15 cellular contexts compared by ENCODE assay signal in genomic region chr1:36284517-36284916, GRCh38. TPM values are rescaled to one million over a fixed set of nuclear protein-coding genes. Genes with fewer than 3 reads are reported as not detected.
DNase-seq lines count a peak whose midpoint lies in the region; ATAC-seq and TF ChIP-seq lines count a peak whose summit lies in the region.
"Had no signal": no experiment of that assay in that cellular context is flagged by ENCODE, and none has a peak within 500 bp of the region (broad histone marks: within the 10 kb centered on the region; RNA-seq: fewer than 3 reads in every experiment).

No MANE protein-coding gene starts in this region.

- 50% methylated on average over 1 of the region's 1 CpG for WGBS in esophagus muscularis mucosa

- peaks cover 45% of the 10 kb centered on the region for H3K4me1 Mint-ChIP-seq in activated CD4-positive, alpha-beta memory T cell treated with anti-CD3 and anti-CD28 coated beads for 36 hours (ENCODE audit: low read depth)
- H3K4me1 Mint-ChIP-seq in activated CD4-positive, alpha-beta memory T cell treated with anti-CD3 and anti-CD28 coated beads, Interleukin-2, amount 10 ng/mL, durations not matched to agents 7 days and 5 days = peaks cover 29% of the 10 kb centered on the region

- intact Hi-C loops in activated CD4-positive, alpha-beta memory T cell treated with anti-CD3 and anti-CD28 coated beads for 36 hours (cut with micrococcal nuclease) = loop anchor here (2.0 to 5.0 kb wide), 2 partner anchors 60 to 187 kb away; partner anchors contain the start of gene THRAP3
- intact Hi-C loops in esophagus muscularis mucosa (cut with DNase I) = no loop called here
- intact Hi-C loops in gastrocnemius medialis (cut with DNase I; ENCODE audit: low total_unique reads) = loop anchor here (10.0 kb wide), 1 partner anchor 190 kb away; no protein-coding TSS in a partner anchor

- no peak overlapping the region for H3K4me3 Mint-ChIP-seq in activated CD4-positive, alpha-beta memory T cell treated with anti-CD3 and anti-CD28 coated beads for 36 hours
- no peak overlapping the region for H3K4me3 Mint-ChIP-seq in activated CD4-positive, alpha-beta memory T cell treated with anti-CD3 and anti-CD28 coated beads, Interleukin-2, amount 10 ng/mL, durations not matched to agents 7 days and 5 days
- H3K4me3 Mint-ChIP-seq: nephron; stimulated activated naive CD8-positive, alpha-beta T cell treated with anti-CD3 and anti-CD28 coated beads, Interleukin-15, Interleukin-2, amounts not matched to agents 100 ng/mL and 50 ng/mL, for 24 hours had no signal

- H3K9me3 ChIP-seq in esophagus muscularis mucosa (no peaks in the 10 kb centered on the region), gastrocnemius medialis (no peaks in the 10 kb centered on the region)

- no peak for DNase-seq in activated CD4-positive, alpha-beta memory T cell treated with anti-CD3 and anti-CD28 coated beads for 36 hours
- DNase-seq in activated CD4-positive, alpha-beta memory T cell treated with anti-CD3 and anti-CD28 coated beads, Interleukin-2, amount 10 ng/mL, durations not matched to agents 7 days and 5 days = no peak
- no peak for DNase-seq in esophagus muscularis mucosa (ENCODE audit: extremely low spot score)
- peak in 1 of 2 donors; percentile 5 for DNase-seq in gastrocnemius medialis
- DNase-seq in NCI-H510A treated with DMSO at 0.1 percent for 48 hours (lab: John Stamatoyannopoulos, UW) = no peak
- no peak for DNase-seq in RKO (ENCODE audit: low spot score)
- no peak for DNase-seq in LoVo (ENCODE audit: low spot score)
- DNase-seq: ACHN, NCI-H1694, NCI-H524 treated with DMSO at 0.1 percent for 48 hours, T-helper 1 cell had no signal

- no peaks in the 10 kb centered on the region for H3K9me3 Mint-ChIP-seq in activated CD4-positive, alpha-beta memory T cell treated with anti-CD3 and anti-CD28 coated beads for 36 hours
- H3K9me3 Mint-ChIP-seq in activated CD4-positive, alpha-beta memory T cell treated with anti-CD3 and anti-CD28 coated beads, Interleukin-2, amount 10 ng/mL, durations not matched to agents 7 days and 5 days = no peaks in the 10 kb centered on the region
- H3K9me3 Mint-ChIP-seq: nephron; stimulated activated naive CD8-positive, alpha-beta T cell treated with anti-CD3 and anti-CD28 coated beads, Interleukin-15, Interleukin-2, amounts not matched to agents 100 ng/mL and 50 ng/mL, for 24 hours had no signal

- CTCF ChIA-PET in activated CD4-positive, alpha-beta memory T cell treated with anti-CD3 and anti-CD28 coated beads for 36 hours (lab: Charles Lee) = interaction anchor here (1.4 to 5.7 kb wide), 11 partner anchors 10 to 185 kb away, joined by 3 to 54 read pairs (median 8); partner anchors contain the start of genes THRAP3 and TRAPPC3
- CTCF ChIA-PET in activated CD4-positive, alpha-beta memory T cell treated with anti-CD3 and anti-CD28 coated beads, Interleukin-2, amount 10 ng/mL, durations not matched to agents 7 days and 5 days (lab: Charles Lee) = interaction anchor here (1.5 to 5.9 kb wide), 8 partner anchors 14 to 184 kb away, joined by 4 to 54 read pairs (median 12); partner anchors contain the start of gene TRAPPC3

- in situ Hi-C loops in gastrocnemius medialis (cut with MboI; ENCODE audit: low sequenced_read_pairs in 4 of 4) = loop anchor here in 3 of 4 donors (10.0 to 25.0 kb wide), 5 partner anchors 50 to 190 kb away; partner anchors contain the start of gene MAP7D1 (in 1 of the 3)

- POLR2A ChIA-PET in activated CD4-positive, alpha-beta memory T cell treated with anti-CD3 and anti-CD28 coated beads for 36 hours (lab: Charles Lee) = no interaction called here
- POLR2A ChIA-PET in activated CD4-positive, alpha-beta memory T cell treated with anti-CD3 and anti-CD28 coated beads, Interleukin-2, amount 10 ng/mL, durations not matched to agents 7 days and 5 days (lab: Charles Lee) = interaction anchor here (1.2 to 1.7 kb wide), 2 partner anchors 61 to 84 kb away, joined by 3 to 6 read pairs; partner anchors contain the start of gene THRAP3

- peaks cover 22 to 60% (median 36%) of the 10 kb centered on the region in 4 donors for H3K36me3 ChIP-seq in esophagus muscularis mucosa
- peaks cover 0 to 38% of the 10 kb centered on the region in 2 donors for H3K36me3 ChIP-seq in gastrocnemius medialis

- no peak overlapping the region for H3K4me3 ChIP-seq in esophagus muscularis mucosa
- no peak overlapping the region for H3K4me3 ChIP-seq in gastrocnemius medialis

- peaks cover 42% of the 10 kb centered on the region for H3K36me3 Mint-ChIP-seq in activated CD4-positive, alpha-beta memory T cell treated with anti-CD3 and anti-CD28 coated beads for 36 hours
- peaks cover 58% of the 10 kb centered on the region for H3K36me3 Mint-ChIP-seq in activated CD4-positive, alpha-beta memory T cell treated with anti-CD3 and anti-CD28 coated beads, Interleukin-2, amount 10 ng/mL, durations not matched to agents 7 days and 5 days (ENCODE audit: low read depth)

- H3K27me3 ChIP-seq in esophagus muscularis mucosa = no peaks in the 10 kb centered on the region
- no peaks in the 10 kb centered on the region for H3K27me3 ChIP-seq in gastrocnemius medialis

- peak overlapping the region; percentile 26 for H3K27ac Mint-ChIP-seq in activated CD4-positive, alpha-beta memory T cell treated with anti-CD3 and anti-CD28 coated beads for 36 hours
- no peak overlapping the region for H3K27ac Mint-ChIP-seq in activated CD4-positive, alpha-beta memory T cell treated with anti-CD3 and anti-CD28 coated beads, Interleukin-2, amount 10 ng/mL, durations not matched to agents 7 days and 5 days

- H3K27ac ChIP-seq in esophagus muscularis mucosa (replicated peaks in 1 of 4) (peak overlapping the region; percentile 55 to 71 (median 64)), gastrocnemius medialis (peak overlapping the region; percentile 89 to 92 (median 90))

- H3K27me3 Mint-ChIP-seq in activated CD4-positive, alpha-beta memory T cell treated with anti-CD3 and anti-CD28 coated beads for 36 hours = no peaks in the 10 kb centered on the region
- no peaks in the 10 kb centered on the region for H3K27me3 Mint-ChIP-seq in activated CD4-positive, alpha-beta memory T cell treated with anti-CD3 and anti-CD28 coated beads, Interleukin-2, amount 10 ng/mL, durations not matched to agents 7 days and 5 days
- H3K27me3 Mint-ChIP-seq: stimulated activated naive CD8-positive, alpha-beta T cell treated with anti-CD3 and anti-CD28 coated beads, Interleukin-15, Interleukin-2, amounts not matched to agents 100 ng/mL and 50 ng/mL, for 24 hours had no signal

- H3K4me1 ChIP-seq in esophagus muscularis mucosa (peaks cover 42 to 68% (median 67%) of the 10 kb centered on the region in 4 donors), gastrocnemius medialis (peaks cover 92 to 98% of the 10 kb centered on the region in 2 donors)

- ATAC-seq in SK-N-SH treated with all-trans-retinoic acid at 6 μM for 48 hours (peak; percentile 64), gastrocnemius medialis (no peak)
- ATAC-seq: activated CD4-positive, CD25-positive, alpha-beta regulatory T cell treated with anti-CD3 and anti-CD28 coated beads, Interleukin-2, amount 50 U/mL, for 24 hours had no signal

- no peak for TF ChIP-seq EP300 in esophagus muscularis mucosa (IDR thresholded peaks at IDR 0.05)

- TF ChIP-seq CTCF in esophagus muscularis mucosa (IDR thresholded peaks at IDR 0.05) (no peak), gastrocnemius medialis (IDR thresholded peaks at IDR 0.05 in 4 of 5, conservative IDR thresholded peaks at IDR 0.05 in 1 of 5) (no peak)

- TF ChIP-seq POLR2A in esophagus muscularis mucosa (IDR thresholded peaks at IDR 0.05; ENCODE audit: low read depth) (no peak), gastrocnemius medialis (IDR thresholded peaks at IDR 0.05) (no peak)

TF ChIP-seq in SK-N-SH treated with all-trans-retinoic acid at 6 μM for 48 hours, 23 proteins besides CTCF, POLR2A, EP300 and RAD21:
- 0 out of 2 replicates have a peak, but pooled peaks have one; percentile 23 for TF ChIP-seq TCF4 (CRISPR knock-in tag; IDR thresholded peaks at IDR 0.05; ENCODE audit: borderline replicate concordance)
- TF ChIP-seq CSRNP3 (CRISPR knock-in tag; IDR thresholded peaks at IDR 0.05) = no peak

RNA-seq across cellular contexts. Expression of gene SH3D21, which starts 21.7 kb away (rescaled TPM):
- total RNA-seq in activated CD4-positive, alpha-beta memory T cell treated with anti-CD3 and anti-CD28 coated beads for 36 hours = 10 to 100 TPM; 16.9 to 18.1 TPM
- 10 to 100 TPM; 18.9 to 19.3 TPM for total RNA-seq in activated CD4-positive, alpha-beta memory T cell treated with anti-CD3 and anti-CD28 coated beads, Interleukin-2, amount 10 ng/mL, durations not matched to agents 7 days and 5 days
- 1 to 10 TPM in 2 of 4 donors, under 1 TPM in 2; 0.26 to 2.0 (median 1.1) TPM for total RNA-seq in esophagus muscularis mucosa
- 1 to 10 TPM in 1 of 4 donors, under 1 TPM in 3; 0.10 to 1.4 (median 0.46) TPM for total RNA-seq in gastrocnemius medialis

RNA-seq across cellular contexts. Expression of gene EVA1B, which starts 38.9 kb away (rescaled TPM):
- total RNA-seq in activated CD4-positive, alpha-beta memory T cell treated with anti-CD3 and anti-CD28 coated beads for 36 hours = 10 to 100 TPM; 11.6 to 12.8 TPM
- total RNA-seq in activated CD4-positive, alpha-beta memory T cell treated with anti-CD3 and anti-CD28 coated beads, Interleukin-2, amount 10 ng/mL, durations not matched to agents 7 days and 5 days = 10 to 100 TPM; 25.5 to 28.7 TPM
- total RNA-seq in esophagus muscularis mucosa (100 to 1,000 TPM in 2 of 4 donors, 10 to 100 TPM in 2; 45.1 to 129 (median 79.5) TPM), gastrocnemius medialis (10 to 100 TPM; 10.0 to 19.9 (median 14.8) TPM)

Comparison
In these comparisons a context has a peak if more than half of its experiments do, and no peak if none do; other contexts are left out.
1. RNA of gene SH3D21, which starts 21.7 kb away (total RNA-seq): 18.9 to 19.3 TPM in activated CD4-positive, alpha-beta memory T cell treated with anti-CD3 and anti-CD28 coated beads, Interleukin-2, amount 10 ng/mL, durations not matched to agents 7 days and 5 days and 16.9 to 18.1 TPM in activated CD4-positive, alpha-beta memory T cell treated with anti-CD3 and anti-CD28 coated beads for 36 hours; 0.26 to 2.0 TPM in esophagus muscularis mucosa and 0.10 to 1.4 TPM in gastrocnemius medialis; every median in the first group is over 4 times any median in the second.